ENCODE assay signal across 8 cellular contexts in genomic region chr5:36724429-36725332, GRCh38.
DNase-seq lines count a peak whose midpoint lies in the region; ATAC-seq and TF ChIP-seq lines count a peak whose summit lies in the region.

No MANE protein-coding gene starts in this region.

- peak; percentile 62 for ATAC-seq in GM18519 (IDR thresholded peaks at IDR 0.05; ENCODE audit: low FRiP score, unreplicated experiment)
- ATAC-seq in GM21786 (IDR thresholded peaks at IDR 0.05; ENCODE audit: unreplicated experiment): peak; percentile 67
- no peak for ATAC-seq in IMR-90 (ENCODE audit: low read depth)
- peak; percentile 69 to 74 for ATAC-seq in right cardiac atrium

- H3K4me3 ChIP-seq in IMR-90 (ENCODE audit: insufficient read depth, low read depth, low read length) (no peak overlapping the region), right cardiac atrium (ENCODE audit: low read length) (no peak overlapping the region), tibial nerve (peak overlapping the region in 2 of 4 donors; percentile 22 to 26)

- H3K27me3 ChIP-seq in IMR-90 (ENCODE audit: control insufficient read depth, insufficient read depth, low read length): peaks cover 15% of the 10 kb centered on the region
- H3K27me3 ChIP-seq in right cardiac atrium (ENCODE audit: control insufficient read depth, insufficient read depth): no peaks in the 10 kb centered on the region
- H3K27me3 ChIP-seq in tibial nerve: no peaks in the 10 kb centered on the region

- H3K4me1 ChIP-seq in IMR-90 (ENCODE audit: control insufficient read depth, insufficient read depth, low read length): no peaks in the 10 kb centered on the region
- H3K4me1 ChIP-seq in right cardiac atrium (ENCODE audit: control insufficient read depth, insufficient read depth, low read length): no peaks in the 10 kb centered on the region
- H3K4me1 ChIP-seq in tibial nerve: no peaks in the 10 kb centered on the region

- TF ChIP-seq CTCF in IMR-90 (conservative IDR thresholded peaks at IDR 0.05; ENCODE audit: low read depth, low read length) (no peak), tibial nerve (IDR thresholded peaks at IDR 0.05) (no peak), nephron progenitor cell (IDR thresholded peaks at IDR 0.05) (no peak)

- H3K56ac ChIP-seq in IMR-90 (ENCODE audit: extremely low read depth, insufficient read depth, low read length): no peak overlapping the region

- H2AK9ac ChIP-seq in IMR-90 (replicated peaks; ENCODE audit: low read depth, low read length, poor library complexity): no peak overlapping the region

- H3K4me2 ChIP-seq in IMR-90 (ENCODE audit: low read depth, low read length): no peak overlapping the region

- no peaks in the 10 kb centered on the region for H3K36me3 Mint-ChIP-seq in nephron progenitor cell (ENCODE audit: low read depth)

- no peak overlapping the region for H3K27ac Mint-ChIP-seq in nephron progenitor cell

- POLR2A ChIA-PET in IMR-90 (lab: Charles Lee; ENCODE audit: unreplicated experiment): no interaction called here

- no peak overlapping the region for H2AK5ac ChIP-seq in IMR-90 (ENCODE audit: low read depth, low read length)

- no peak overlapping the region for H3K4ac ChIP-seq in IMR-90 (ENCODE audit: low read depth, low read length)

- TF ChIP-seq EP300 in tibial nerve (IDR thresholded peaks at IDR 0.05): no peak

- no TSS peak for BruUV-seq in IMR-90 (replicated peaks; lab: Mats Ljungman, UMichigan)

- no peak overlapping the region for H2BK120ac ChIP-seq in IMR-90 (ENCODE audit: low read depth, low read length)

- no peak for TF ChIP-seq POLR2A in IMR-90 (IDR thresholded peaks at IDR 0.05; ENCODE audit: low read depth, low read length)
- peak in 1 of 2 donors; percentile 18 for TF ChIP-seq POLR2A in tibial nerve (IDR thresholded peaks at IDR 0.05)

- WGBS in IMR-90 (ENCODE audit: extremely low coverage in 2 of 2, insufficient read length in 1 of 2), 2 experiments: no CpG with 5 or more reads among the region's 6 CpGs
- WGBS in right cardiac atrium: 74% methylated on average over 6 of the region's 6 CpGs
- 66 to 76% methylated on average over 6 of the region's 6 CpGs for WGBS in tibial nerve, 2 donors

- TF ChIP-seq RAD21 in IMR-90 (IDR thresholded peaks at IDR 0.05; ENCODE audit: low read length): no peak

- no peak overlapping the region for H3K23ac ChIP-seq in IMR-90 (ENCODE audit: low read depth, low read length)

- dilution Hi-C loops in IMR-90 (cut with HindIII; ENCODE audit: low sequenced_read_pairs, unreplicated experiment): no loop called here

- CTCF ChIA-PET in IMR-90 (lab: Yijun Ruan, JAX): no interaction called here

- in situ Hi-C loops in IMR-90 (cut with MboI; ENCODE audit: low sequenced_read_pairs): no loop called here

- H2AFZ ChIP-seq in IMR-90 (replicated peaks; ENCODE audit: low read length, poor library complexity): no peak overlapping the region

- H2BK5ac ChIP-seq in IMR-90 (ENCODE audit: low read depth, low read length, poor library complexity, severe bottlenecking): no peak overlapping the region

- intact Hi-C loops in IMR-90 (cut with micrococcal nuclease) (no loop called here), right cardiac atrium (cut with DNase I) (no loop called here)

- DNase-seq in IMR-90 (no peak), right cardiac atrium (peak; percentile 26 to 75 (median 66)), tibial nerve (ENCODE audit: low spot score in 2 of 2) (peak; percentile 16 to 27), nephron progenitor cell (no peak), NCI-H774 (lab: John Stamatoyannopoulos, UW) (no peak)
- DNase-seq in activated CD4-positive, alpha-beta T cell treated with anti-CD3 and anti-CD28 coated beads for 4 hours: peak; percentile 13 to 14

- no peak overlapping the region for H3K14ac ChIP-seq in IMR-90 (replicated peaks; ENCODE audit: low read depth, low read length)

- no peak overlapping the region for H3K27ac ChIP-seq in IMR-90 (ENCODE audit: insufficient read depth, low read length)
- H3K27ac ChIP-seq in right cardiac atrium (ENCODE audit: low read length): no peak overlapping the region
- peak overlapping the region in 3 of 4 donors; percentile 42 to 62 (median 56) for H3K27ac ChIP-seq in tibial nerve

- H2BK20ac ChIP-seq in IMR-90 (ENCODE audit: low read depth, low read length): no peak overlapping the region

- H4K91ac ChIP-seq in IMR-90 (ENCODE audit: insufficient read depth, low read depth, low read length): no peak overlapping the region

- no peak overlapping the region for H3K18ac ChIP-seq in IMR-90 (ENCODE audit: low read depth, low read length)

- no peak overlapping the region for H3K9ac ChIP-seq in IMR-90 (ENCODE audit: low read depth, low read length)

- no peak overlapping the region for H4K8ac ChIP-seq in IMR-90 (ENCODE audit: low read depth in 2 of 2, low read length in 2 of 2)

- no peaks in the 10 kb centered on the region for H3K9me3 ChIP-seq in IMR-90 (ENCODE audit: control insufficient read depth, insufficient read depth, low read length)
- H3K9me3 ChIP-seq in right cardiac atrium (ENCODE audit: control insufficient read depth, low read length): no peaks in the 10 kb centered on the region
- H3K9me3 ChIP-seq in tibial nerve: no peaks in the 10 kb centered on the region

- H3K9me3 Mint-ChIP-seq in nephron progenitor cell: no peaks in the 10 kb centered on the region

- no peak overlapping the region for H3K4me3 Mint-ChIP-seq in nephron progenitor cell

- H4K5ac ChIP-seq in IMR-90 (ENCODE audit: low read depth, low read length): no peak overlapping the region

- H3K36me3 ChIP-seq in IMR-90 (ENCODE audit: control insufficient read depth, insufficient read depth, low read length): no peaks in the 10 kb centered on the region
- no peaks in the 10 kb centered on the region for H3K36me3 ChIP-seq in tibial nerve

- no peaks in the 10 kb centered on the region for H3K9me1 ChIP-seq in IMR-90 (ENCODE audit: insufficient read depth, low read length)

- peaks cover 10% of the 10 kb centered on the region for H3K27me3 Mint-ChIP-seq in nephron progenitor cell (ENCODE audit: low read depth, poor library complexity)

- H3K79me1 ChIP-seq in IMR-90 (ENCODE audit: low read depth in 1 of 2, low read length in 2 of 2): no peaks in the 10 kb centered on the region

- no peak overlapping the region for H2BK15ac ChIP-seq in IMR-90 (ENCODE audit: low read depth, low read length)

- H3K4me1 Mint-ChIP-seq in nephron progenitor cell: no peaks in the 10 kb centered on the region

- no peaks in the 10 kb centered on the region for H4K20me1 ChIP-seq in IMR-90 (ENCODE audit: insufficient read depth, low read length)

TF ChIP-seq in IMR-90, 13 proteins besides CTCF, POLR2A, EP300 and RAD21:
- TF ChIP-seq CHD1 (IDR thresholded peaks at IDR 0.05; ENCODE audit: low read depth, low read length) (no peak), CEBPB (IDR thresholded peaks at IDR 0.05; ENCODE audit: low read depth, low read length) (no peak), MAZ (IDR thresholded peaks at IDR 0.05; ENCODE audit: borderline replicate concordance, low read depth, low read length) (no peak)
- TF ChIP-seq, protein P1, sequence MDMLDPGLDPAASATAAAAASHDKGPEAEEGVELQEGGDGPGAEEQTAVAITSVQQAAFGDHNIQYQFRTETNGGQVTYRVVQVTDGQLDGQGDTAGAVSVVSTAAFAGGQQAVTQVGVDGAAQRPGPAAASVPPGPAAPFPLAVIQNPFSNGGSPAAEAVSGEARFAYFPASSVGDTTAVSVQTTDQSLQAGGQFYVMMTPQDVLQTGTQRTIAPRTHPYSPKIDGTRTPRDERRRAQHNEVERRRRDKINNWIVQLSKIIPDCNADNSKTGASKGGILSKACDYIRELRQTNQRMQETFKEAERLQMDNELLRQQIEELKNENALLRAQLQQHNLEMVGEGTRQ (IDR thresholded peaks at IDR 0.05; ENCODE audit: low read depth, low read length): peak; percentile 53; the same call in 1 of the 2 replicates

Comparison
In these comparisons a context has a peak if more than half of its experiments do, and no peak if none do; other contexts are left out.
1. DNase-seq: peak in activated CD4-positive, alpha-beta T cell treated with anti-CD3 and anti-CD28 coated beads for 4 hours (2 of 2), right cardiac atrium (3 of 3) and tibial nerve (2 of 2); none in IMR-90 (single experiment), nephron progenitor cell (single experiment) and NCI-H774 (single experiment).
2. H3K27ac ChIP-seq: peak in tibial nerve (3 of 4); none in IMR-90 (single experiment) and right cardiac atrium (single experiment).